In genomic region chr11:120618399-120618798, GRCh38 we compare ENCODE assay signal across 28 cellular contexts.
"Had no signal": no experiment of that assay in that cellular context is flagged by ENCODE, and none has a peak within 500 bp of the region (broad histone marks: within the 10 kb centered on the region; RNA-seq: fewer than 3 reads in every experiment).

No MANE protein-coding gene starts in this region.

- H3K4me3 ChIP-seq: coronary artery, dorsolateral prefrontal cortex, esophagus squamous epithelium, gastrocnemius medialis, heart right ventricle, left lung, lower lobe of right lung, mucosa of descending colon had no signal

- H3K4me1 Mint-ChIP-seq: mesothelial cell of epicardium, naive B cell had no signal

- H3K4me3 Mint-ChIP-seq: mesothelial cell of epicardium, naive B cell had no signal

- H3K9me3 ChIP-seq: gastrocnemius medialis, lower lobe of right lung had no signal

- FAIRE-seq: colon, endometrium, islet of Langerhans, keratinocyte had no signal

- ATAC-seq: esophagus mucosa, gastrocnemius medialis, heart right ventricle, left cardiac atrium, left lung, left ventricle myocardium superior, lower lobe of right lung, mucosa of descending colon had no signal

- DNase-seq: dermis blood vessel endothelial cell; dorsolateral prefrontal cortex; effector CD4-positive, alpha-beta T cell; effector memory CD4-positive, alpha-beta T cell; erythroblast; esophagus squamous epithelium; foreskin fibroblast; foreskin melanocyte; gastrocnemius medialis; glutamatergic neuron; head of caudate nucleus; heart right ventricle; hippocampal formation; left cardiac atrium; left lung; left ventricle myocardium superior; lower lobe of right lung; mesenchymal stem cell; mucosa of descending colon; naive B cell had no signal

- H3K36me3 ChIP-seq: esophagus squamous epithelium, gastrocnemius medialis, heart right ventricle, left lung, lower lobe of right lung had no signal

- H3K27me3 ChIP-seq: dorsolateral prefrontal cortex, esophagus squamous epithelium, gastrocnemius medialis, left lung had no signal

- H3K4me1 ChIP-seq: gastrocnemius medialis, left lung had no signal

- H3K27ac Mint-ChIP-seq: mesothelial cell of epicardium had no signal

- H3K27ac ChIP-seq: coronary artery, dorsolateral prefrontal cortex, epithelial cell of prostate, esophagus squamous epithelium, gastrocnemius medialis, heart right ventricle, left lung, lower lobe of right lung had no signal
